Comparison of ENCODE assay signal across 23 cellular contexts in the genomic region with DNA sequence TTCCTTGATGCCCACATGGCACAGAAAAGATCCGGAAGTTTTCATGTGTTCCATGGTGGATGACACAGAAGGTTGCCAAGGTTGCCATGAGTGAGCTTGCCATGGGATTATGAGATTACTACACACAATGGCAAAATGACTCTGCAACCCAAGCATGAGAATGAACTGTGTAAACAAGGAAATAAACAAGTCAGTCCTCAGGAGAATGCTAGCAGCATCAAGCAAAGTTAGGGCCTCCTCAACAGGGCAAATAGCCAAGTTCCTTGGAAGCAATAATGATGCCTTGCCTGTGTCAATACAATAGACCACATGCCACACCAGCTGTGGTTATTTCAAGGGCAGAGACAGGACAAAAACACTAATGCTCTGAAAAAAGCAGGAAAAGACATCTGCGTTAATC. TPM values are rescaled to one million over a fixed set of nuclear protein-coding genes. Genes with fewer than 3 reads are reported as not detected.
DNase-seq lines count a peak whose midpoint lies in the region; ATAC-seq, FAIRE-seq and TF ChIP-seq lines count a peak whose summit lies in the region.
"Had no signal": no experiment of that assay in that cellular context is flagged by ENCODE, and none has a peak within 500 bp of the region (broad histone marks: within the 10 kb centered on the region; RNA-seq: fewer than 3 reads in every experiment).

No MANE protein-coding gene starts in this region.

- FAIRE-seq in frontal cortex (lab: Jason Lieb, UNC): no peak
- FAIRE-seq: G401.6 had no signal

- H3K4me1 Mint-ChIP-seq in activated CD8-positive, alpha-beta memory T cell treated with anti-CD3 and anti-CD28 coated beads, Interleukin-2, amount 10 ng/mL, durations not matched to agents 7 days and 5 days: peaks cover 4% of the 10 kb centered on the region
- H3K4me1 Mint-ChIP-seq: CD14-positive monocyte, neural progenitor cell had no signal

- peaks cover 56% of the 10 kb centered on the region for H3K36me3 Mint-ChIP-seq in activated CD8-positive, alpha-beta memory T cell treated with anti-CD3 and anti-CD28 coated beads, Interleukin-2, amount 10 ng/mL, durations not matched to agents 7 days and 5 days

- H3K4me3 Mint-ChIP-seq in activated CD8-positive, alpha-beta memory T cell treated with anti-CD3 and anti-CD28 coated beads, Interleukin-2, amount 10 ng/mL, durations not matched to agents 7 days and 5 days: no peak overlapping the region
- H3K4me3 Mint-ChIP-seq: activated T-cell treated with anti-CD3 and anti-CD28 coated beads, Interleukin-2, amount 50 U/mL, for 4 hours; CD14-positive monocyte; neural progenitor cell; stimulated activated naive CD8-positive, alpha-beta T cell treated with anti-CD3 and anti-CD28 coated beads, Interleukin-15, Interleukin-2, amounts not matched to agents 100 ng/mL and 50 ng/mL, for 24 hours had no signal

- no peak for ATAC-seq in GM21423 (IDR thresholded peaks at IDR 0.05; ENCODE audit: unreplicated experiment)
- no peak for ATAC-seq in activated CD8-positive, alpha-beta memory T cell treated with anti-CD3 and anti-CD28 coated beads, Interleukin-2, amount 10 ng/mL, durations not matched to agents 7 days and 5 days
- ATAC-seq: activated T-cell treated with anti-CD3 and anti-CD28 coated beads, Interleukin-2, amount 50 U/mL, for 4 hours; heart right ventricle had no signal

- no peak overlapping the region for H3K4me3 ChIP-seq in LNCaP clone FGC (ENCODE audit: low read depth, low read length)
- H3K4me3 ChIP-seq: colonic mucosa, heart right ventricle, neural progenitor cell, SK-N-MC, tibial artery had no signal

- H3K9me3 Mint-ChIP-seq in activated CD8-positive, alpha-beta memory T cell treated with anti-CD3 and anti-CD28 coated beads, Interleukin-2, amount 10 ng/mL, durations not matched to agents 7 days and 5 days (ENCODE audit: low read depth): no peaks in the 10 kb centered on the region
- H3K9me3 Mint-ChIP-seq: activated T-cell treated with anti-CD3 and anti-CD28 coated beads, Interleukin-2, amount 50 U/mL, for 4 hours; CD14-positive monocyte; neural progenitor cell; stimulated activated naive CD8-positive, alpha-beta T cell treated with anti-CD3 and anti-CD28 coated beads, Interleukin-15, Interleukin-2, amounts not matched to agents 100 ng/mL and 50 ng/mL, for 24 hours had no signal

- CTCF ChIA-PET in activated CD8-positive, alpha-beta memory T cell treated with anti-CD3 and anti-CD28 coated beads, Interleukin-2, amount 10 ng/mL, durations not matched to agents 7 days and 5 days (lab: Charles Lee): interaction anchor here (0.7 kb wide), 1 partner anchor 12 kb away, joined by 4 read pairs; no protein-coding TSS in a partner anchor

- H3K27me3 Mint-ChIP-seq in activated CD8-positive, alpha-beta memory T cell treated with anti-CD3 and anti-CD28 coated beads, Interleukin-2, amount 10 ng/mL, durations not matched to agents 7 days and 5 days: no peaks in the 10 kb centered on the region
- H3K27me3 Mint-ChIP-seq: stimulated activated naive CD8-positive, alpha-beta T cell treated with anti-CD3 and anti-CD28 coated beads, Interleukin-15, Interleukin-2, amounts not matched to agents 100 ng/mL and 50 ng/mL, for 24 hours had no signal

- peak; percentile 48 for DNase-seq in D341Med (ENCODE audit: low spot score)
- peak; percentile 61 for DNase-seq in LNCaP clone FGC (ENCODE audit: low read depth)
- peak; percentile 68 for DNase-seq in NCI-H69 (lab: John Stamatoyannopoulos, UW)
- DNase-seq in fibroblast of gingiva (ENCODE audit: low read depth): peak; percentile 4
- DNase-seq in frontal cortex (ENCODE audit: low spot score in 2 of 2): no peak
- DNase-seq in activated CD8-positive, alpha-beta memory T cell treated with anti-CD3 and anti-CD28 coated beads, Interleukin-2, amount 10 ng/mL, durations not matched to agents 7 days and 5 days: no peak
- no peak for DNase-seq in ecto neural progenitor cell (ENCODE audit: low spot score)
- DNase-seq: activated CD4-positive, alpha-beta T cell treated with anti-CD3 and anti-CD28 coated beads for 4 hours; activated T-cell treated with anti-CD3 and anti-CD28 coated beads, Interleukin-2, amount 50 U/mL, for 4 hours; colonic mucosa; heart right ventricle; KBM-7; MV-4-11; NCI-H187; NCI-H510A treated with DMSO at 0.1 percent for 48 hours; T-helper 2 cell; tibial artery had no signal

- H3K27ac Mint-ChIP-seq in activated CD8-positive, alpha-beta memory T cell treated with anti-CD3 and anti-CD28 coated beads, Interleukin-2, amount 10 ng/mL, durations not matched to agents 7 days and 5 days: no peak overlapping the region
- H3K27ac Mint-ChIP-seq: neural progenitor cell; stimulated activated naive CD8-positive, alpha-beta T cell treated with anti-CD3 and anti-CD28 coated beads, Interleukin-15, Interleukin-2, amounts not matched to agents 100 ng/mL and 50 ng/mL, for 24 hours had no signal

- no peak for TF ChIP-seq CTCF in LNCaP clone FGC (IDR thresholded peaks at IDR 0.05; ENCODE audit: control insufficient read depth, extremely low read depth, insufficient read depth)

RNA-seq across cellular contexts. Expression of a gene that starts 41.8 kb away (rescaled TPM):
- total RNA-seq in frontal cortex: 39.1 TPM
- total RNA-seq in activated CD8-positive, alpha-beta memory T cell treated with anti-CD3 and anti-CD28 coated beads, Interleukin-2, amount 10 ng/mL, durations not matched to agents 7 days and 5 days: 10 to 100 TPM; 33.8 to 38.2 TPM

Comparison
In these comparisons a context has a peak if more than half of its experiments do, and no peak if none do; other contexts are left out.
1. DNase-seq: peak in D341Med (single experiment), LNCaP clone FGC (single experiment), NCI-H69 (single experiment) and fibroblast of gingiva (single experiment); none in frontal cortex (0 of 2), activated CD8-positive, alpha-beta memory T cell treated with anti-CD3 and anti-CD28 coated beads, Interleukin-2, amount 10 ng/mL, durations not matched to agents 7 days and 5 days (single experiment) and ecto neural progenitor cell (single experiment).